ENCODE assay signal across 8 cellular contexts in the genomic region with DNA sequence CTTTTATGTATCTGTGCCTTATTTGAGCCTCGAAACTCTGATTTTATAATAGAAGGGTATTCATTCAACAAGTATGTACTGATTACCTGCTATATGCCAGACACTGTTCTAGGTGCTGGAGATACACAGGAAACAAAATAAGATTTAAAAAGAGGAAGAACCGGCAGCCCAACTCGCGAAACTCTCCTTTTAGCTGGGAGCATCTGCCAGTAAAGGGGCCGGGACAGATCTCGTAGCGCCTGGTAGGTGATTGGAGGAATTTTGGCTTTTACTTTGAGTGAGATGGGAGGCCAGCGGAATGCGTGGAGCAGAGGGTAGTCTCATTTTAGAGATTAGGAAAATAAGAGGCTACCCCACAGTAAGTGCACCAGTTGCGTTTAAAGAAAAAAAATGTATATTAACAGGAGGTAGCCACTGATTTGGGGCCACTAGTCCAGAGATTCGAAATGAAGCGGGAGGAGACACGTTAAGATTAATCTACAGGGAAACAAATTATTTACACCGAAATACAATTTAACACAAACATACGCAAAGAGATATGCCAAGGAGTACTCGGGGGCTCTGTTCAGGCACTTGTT. TPM values are rescaled to one million over a fixed set of nuclear protein-coding genes. Genes with fewer than 3 reads are reported as not detected.
DNase-seq lines count a peak whose midpoint lies in the region; ATAC-seq, FAIRE-seq and TF ChIP-seq lines count a peak whose summit lies in the region.

No MANE protein-coding gene starts in this region.

- H3K4me3 Mint-ChIP-seq in activated naive CD4-positive, alpha-beta T cell treated with anti-CD3 and anti-CD28 coated beads, Interleukin-2, amount 10 ng/mL, durations not matched to agents 7 days and 5 days, result peak overlapping the region; percentile 82
- H3K4me3 Mint-ChIP-seq in nephron progenitor cell, result peak overlapping the region; percentile 93

- peaks cover 7% of the 10 kb centered on the region for H3K36me3 Mint-ChIP-seq in activated naive CD4-positive, alpha-beta T cell treated with anti-CD3 and anti-CD28 coated beads, Interleukin-2, amount 10 ng/mL, durations not matched to agents 7 days and 5 days
- H3K36me3 Mint-ChIP-seq in nephron progenitor cell (ENCODE audit: low read depth), result no peaks in the 10 kb centered on the region

- FAIRE-seq in frontal cortex (lab: Jason Lieb, UNC), result no peak

- peak overlapping the region; percentile 93 for H3K4me3 ChIP-seq in AG09309 (ENCODE audit: control insufficient read depth, low read depth, low read length)

- H3K4me1 Mint-ChIP-seq in activated naive CD4-positive, alpha-beta T cell treated with anti-CD3 and anti-CD28 coated beads, Interleukin-2, amount 10 ng/mL, durations not matched to agents 7 days and 5 days, result peaks cover 24% of the 10 kb centered on the region
- peaks cover 23% of the 10 kb centered on the region for H3K4me1 Mint-ChIP-seq in nephron progenitor cell

- H3K27me3 Mint-ChIP-seq in activated naive CD4-positive, alpha-beta T cell treated with anti-CD3 and anti-CD28 coated beads, Interleukin-2, amount 10 ng/mL, durations not matched to agents 7 days and 5 days, result peaks cover 9% of the 10 kb centered on the region
- H3K27me3 Mint-ChIP-seq in nephron progenitor cell (ENCODE audit: low read depth, poor library complexity), result no peaks in the 10 kb centered on the region

- CTCF ChIA-PET in activated naive CD4-positive, alpha-beta T cell treated with anti-CD3 and anti-CD28 coated beads, Interleukin-2, amount 10 ng/mL, durations not matched to agents 7 days and 5 days (lab: Charles Lee), result interaction anchor here (0.9 to 2.3 kb wide), 2 partner anchors 27 to 30 kb away, joined by 3 to 12 read pairs; no protein-coding TSS in a partner anchor

- H3K27ac Mint-ChIP-seq in activated naive CD4-positive, alpha-beta T cell treated with anti-CD3 and anti-CD28 coated beads, Interleukin-2, amount 10 ng/mL, durations not matched to agents 7 days and 5 days, result peak overlapping the region; percentile 87
- H3K27ac Mint-ChIP-seq in nephron progenitor cell, result peak overlapping the region; percentile 84

- no peak for TF ChIP-seq CTCF in AG09309 (IDR thresholded peaks at IDR 0.05; ENCODE audit: control insufficient read depth, insufficient read depth, low read depth, low read length, missing control alignments)
- no peak for TF ChIP-seq CTCF in nephron progenitor cell (IDR thresholded peaks at IDR 0.05)

- peak; percentile 40 for ATAC-seq in GM18502 (IDR thresholded peaks at IDR 0.05; ENCODE audit: poor library complexity, unreplicated experiment)
- ATAC-seq in HG02943 (IDR thresholded peaks at IDR 0.05; ENCODE audit: low read depth, unreplicated experiment), result peak; percentile 43

- no peak for DNase-seq in AG09309 (ENCODE audit: low read depth)
- peak; percentile 29 for DNase-seq in NCI-H748 treated with DMSO at 0.1 percent for 48 hours (lab: John Stamatoyannopoulos, UW)
- DNase-seq in activated naive CD4-positive, alpha-beta T cell treated with anti-CD3 and anti-CD28 coated beads, Interleukin-2, amount 10 ng/mL, durations not matched to agents 7 days and 5 days, result peak; percentile 39
- peak; percentile 43 to 46 for DNase-seq in frontal cortex (ENCODE audit: low spot score in 2 of 2)
- peak; percentile 32 for DNase-seq in nephron progenitor cell
- no peak for DNase-seq in HT-29 (ENCODE audit: low spot score)

- H3K9me3 Mint-ChIP-seq in activated naive CD4-positive, alpha-beta T cell treated with anti-CD3 and anti-CD28 coated beads, Interleukin-2, amount 10 ng/mL, durations not matched to agents 7 days and 5 days, result peaks cover 18% of the 10 kb centered on the region
- H3K9me3 Mint-ChIP-seq in nephron progenitor cell, result peaks cover 30% of the 10 kb centered on the region

RNA-seq across cellular contexts. Expression of gene MON2, which starts 0.5 kb away (rescaled TPM):
- 49.7 TPM for total RNA-seq in frontal cortex
- total RNA-seq in HT-29 (2014; rRNA removed; shearing (Covaris generic)), result 6.6 and 8.5 TPM in 2 replicates

Comparison
In these comparisons a context has a peak if more than half of its experiments do, and no peak if none do; other contexts are left out.
1. DNase-seq: peak in NCI-H748 treated with DMSO at 0.1 percent for 48 hours (single experiment), activated naive CD4-positive, alpha-beta T cell treated with anti-CD3 and anti-CD28 coated beads, Interleukin-2, amount 10 ng/mL, durations not matched to agents 7 days and 5 days (single experiment), frontal cortex (2 of 2) and nephron progenitor cell (single experiment); none in AG09309 (single experiment) and HT-29 (single experiment).